ENCODE assay signal across 8 cellular contexts in genomic region chr7:1368682-1369571, GRCh38.
DNase-seq lines count a peak whose midpoint lies in the region; ATAC-seq and TF ChIP-seq lines count a peak whose summit lies in the region.

No MANE protein-coding gene starts in this region.

- DNase-seq in left ventricle myocardium superior = peak; percentile 22
- no peak for DNase-seq in heart right ventricle
- peak; percentile 96 for DNase-seq in NCI-H69 (lab: John Stamatoyannopoulos, UW)
- peak; percentile 46 for DNase-seq in cerebellar cortex (ENCODE audit: low spot score)
- peak; percentile 52 for DNase-seq in stimulated activated CD4-positive, alpha-beta T cell treated with anti-CD3 and anti-CD28 coated beads, Interleukin-1b, Interleukin-23, amount 100 ng/mL, for 48 hours

- no peaks in the 10 kb centered on the region for H3K36me3 ChIP-seq in heart right ventricle

- H3K9me3 ChIP-seq in heart right ventricle = peaks cover 0 to 23% (median 0%) of the 10 kb centered on the region in 11 donors

- peaks cover 0 to 5% (median 0%) of the 10 kb centered on the region in 9 donors for H3K4me1 ChIP-seq in heart right ventricle

- H3K27me3 ChIP-seq in heart right ventricle = peaks cover 20 to 98% (median 85%) of the 10 kb centered on the region in 7 donors

- peak in 1 of 9 donors; percentile 14 for TF ChIP-seq CTCF in heart right ventricle (IDR thresholded peaks at IDR 0.05)

- H3K4me3 ChIP-seq in heart right ventricle = no peak overlapping the region

- intact Hi-C loops in left ventricle myocardium superior (cut with micrococcal nuclease) (no loop called here), heart right ventricle (cut with DNase I) (no loop called here)

- no peak overlapping the region for H3K27ac ChIP-seq in heart right ventricle

- ATAC-seq in left ventricle myocardium superior = no peak
- no peak for ATAC-seq in heart right ventricle
- ATAC-seq in HG03095 (IDR thresholded peaks at IDR 0.05; ENCODE audit: unreplicated experiment) = no peak
- no peak for ATAC-seq in GM19455 (IDR thresholded peaks at IDR 0.05; ENCODE audit: unreplicated experiment)
- ATAC-seq in GM19035 (IDR thresholded peaks at IDR 0.05; ENCODE audit: unreplicated experiment) = no peak

- WGBS in heart right ventricle, 2 donors = 2 to 3% methylated on average over 60 to 74 of the region's 74 CpGs

Comparison
In these comparisons a context has a peak if more than half of its experiments do, and no peak if none do; other contexts are left out.
1. DNase-seq: peak in left ventricle myocardium superior (single experiment), NCI-H69 (single experiment), cerebellar cortex (single experiment) and stimulated activated CD4-positive, alpha-beta T cell treated with anti-CD3 and anti-CD28 coated beads, Interleukin-1b, Interleukin-23, amount 100 ng/mL, for 48 hours (single experiment); none in heart right ventricle (0 of 2).